Comparison of ENCODE assay signal across 14 cellular contexts in genomic region chr14:102579696-102580551, GRCh38. TPM values are rescaled to one million over a fixed set of nuclear protein-coding genes. Genes with fewer than 3 reads are reported as not detected.
DNase-seq lines count a peak whose midpoint lies in the region; ATAC-seq and TF ChIP-seq lines count a peak whose summit lies in the region.
"Had no signal": no experiment of that assay in that cellular context is flagged by ENCODE, and none has a peak within 500 bp of the region (broad histone marks: within the 10 kb centered on the region; RNA-seq: fewer than 3 reads in every experiment).

No MANE protein-coding gene starts in this region.

- H3K27me3 ChIP-seq in fibroblast of lung (ENCODE audit: control insufficient read depth, insufficient read depth, low read length) (no peaks in the 10 kb centered on the region), trophoblast cell (ENCODE audit: insufficient read depth, low read length) (no peaks in the 10 kb centered on the region)
- H3K27me3 ChIP-seq: upper lobe of left lung had no signal

- H2AFZ ChIP-seq in fibroblast of lung (ENCODE audit: low read length): no peak overlapping the region
- peak overlapping the region; percentile 52 for H2AFZ ChIP-seq in trophoblast cell (ENCODE audit: insufficient read depth, low read length, poor library complexity)

- H3K27ac ChIP-seq in fibroblast of lung (ENCODE audit: insufficient read depth, low read length) (no peak overlapping the region), trophoblast cell (ENCODE audit: low read depth, low read length) (peak overlapping the region; percentile 70)
- H3K27ac ChIP-seq: upper lobe of left lung had no signal

- peak overlapping the region; percentile 90 for H2BK12ac ChIP-seq in trophoblast cell (ENCODE audit: low read length)

- intact Hi-C loops in Calu3 (cut with micrococcal nuclease; ENCODE audit: unreplicated experiment): no loop called here

- H2AK5ac ChIP-seq in trophoblast cell (ENCODE audit: low read length): peak overlapping the region; percentile 76

- H3K4me1 ChIP-seq in fibroblast of lung (ENCODE audit: control insufficient read depth, extremely low read depth, insufficient read depth, low read length) (no peaks in the 10 kb centered on the region), trophoblast cell (ENCODE audit: control insufficient read depth in 1 of 2, insufficient read depth in 2 of 2, low read length in 2 of 2) (peaks cover 38 to 52% of the 10 kb centered on the region in 2 experiments)
- H3K4me1 ChIP-seq: upper lobe of left lung had no signal

- peak overlapping the region; percentile 72 for H3K14ac ChIP-seq in trophoblast cell (ENCODE audit: low read length)

- ATAC-seq in GM18517 (IDR thresholded peaks at IDR 0.05; ENCODE audit: unreplicated experiment): no peak

- DNase-seq in EL (peak; percentile 91), RPMI7951 (ENCODE audit: low read depth) (peak; percentile 67), fibroblast of lung (ENCODE audit: low read depth in 2 of 2) (peak; percentile 73 to 74), trophoblast cell (peak; percentile 83 to 93), Calu3 (no peak), cortex of kidney (lab: John Stamatoyannopoulos, UW) (no peak)
- no peak for DNase-seq in NK-92 treated with Interleukin-12 subunit alpha and Interleukin-12 subunit beta, amount 100 ng/mL, for 24 hours (lab: John Stamatoyannopoulos, UW)
- DNase-seq: activated CD4-positive, CD25-positive, alpha-beta regulatory T cell; activated naive CD4-positive, alpha-beta T cell treated with Interleukin-2 at 50 U/mL for 16 hours; GDM1; nephron progenitor cell; stimulated activated CD4-positive, alpha-beta T cell treated with anti-CD3 and anti-CD28 coated beads, Interleukin-4, amount 100 ng/mL, for 4 hours had no signal

- peak overlapping the region; percentile 75 for H4K91ac ChIP-seq in trophoblast cell (ENCODE audit: low read depth, low read length)

- no CpG with 5 or more reads among the region's 19 CpGs for WGBS in trophoblast cell (ENCODE audit: extremely low coverage, insufficient coverage, insufficient read length)

- BruUV-seq in Calu3 (replicated peaks; lab: Mats Ljungman, UMichigan): no TSS peak

- H4K20me1 ChIP-seq in fibroblast of lung (ENCODE audit: control insufficient read depth, extremely low read depth, insufficient read depth, low read length): no peaks in the 10 kb centered on the region

- H3K79me2 ChIP-seq in fibroblast of lung (ENCODE audit: control insufficient read depth, insufficient read depth, low read length) (no peaks in the 10 kb centered on the region), trophoblast cell (ENCODE audit: control insufficient read depth, insufficient read depth, low read length, poor library complexity) (peaks cover 7% of the 10 kb centered on the region)

- TF ChIP-seq CTCF in fibroblast of lung (conservative IDR thresholded peaks at IDR 0.05 in 1 of 2, IDR thresholded peaks at IDR 0.05 in 1 of 2; ENCODE audit: low read depth in 1 of 2, low read length in 2 of 2) (no peak), Calu3 (IDR thresholded peaks at IDR 0.05; ENCODE audit: unreplicated experiment) (no peak)

- H3K4me3 Mint-ChIP-seq in Calu3 (ENCODE audit: low read depth, unreplicated experiment): no peak overlapping the region
- H3K4me3 Mint-ChIP-seq: nephron progenitor cell had no signal

- no peak overlapping the region for H3K27ac Mint-ChIP-seq in Calu3 (ENCODE audit: unreplicated experiment)
- H3K27ac Mint-ChIP-seq: nephron progenitor cell had no signal

- H3K4me1 Mint-ChIP-seq in Calu3 (ENCODE audit: low read depth, unreplicated experiment): no peaks in the 10 kb centered on the region

- peak overlapping the region; percentile 16 for H3K4ac ChIP-seq in trophoblast cell (ENCODE audit: low read depth, low read length)

- no peaks in the 10 kb centered on the region for H3K9me3 Mint-ChIP-seq in Calu3 (ENCODE audit: low read depth, unreplicated experiment)
- H3K9me3 Mint-ChIP-seq: nephron progenitor cell had no signal

- H3K27me3 Mint-ChIP-seq in Calu3 (ENCODE audit: unreplicated experiment): no peaks in the 10 kb centered on the region

- H3K36me3 ChIP-seq in fibroblast of lung (ENCODE audit: control insufficient read depth, insufficient read depth, low read length): no peaks in the 10 kb centered on the region
- H3K36me3 ChIP-seq in trophoblast cell (ENCODE audit: control insufficient read depth in 1 of 2, insufficient read depth in 2 of 2, low read length in 2 of 2): no peaks in the 10 kb centered on the region
- H3K36me3 ChIP-seq: upper lobe of left lung had no signal

- H3K9me3 ChIP-seq in fibroblast of lung (ENCODE audit: control insufficient read depth, insufficient read depth, low read depth, low read length): no peaks in the 10 kb centered on the region
- no peaks in the 10 kb centered on the region for H3K9me3 ChIP-seq in trophoblast cell (ENCODE audit: insufficient read depth, low read depth, low read length)
- H3K9me3 ChIP-seq: upper lobe of left lung had no signal

- peak overlapping the region; percentile 79 for H4K8ac ChIP-seq in trophoblast cell (ENCODE audit: low read depth, low read length)

- no peak overlapping the region for H3K9ac ChIP-seq in fibroblast of lung (ENCODE audit: insufficient read depth, low read length)
- H3K9ac ChIP-seq in trophoblast cell (ENCODE audit: low read length): no peak overlapping the region

- no peaks in the 10 kb centered on the region for H3K36me3 Mint-ChIP-seq in Calu3 (ENCODE audit: insufficient read depth, unreplicated experiment)

- peak overlapping the region; percentile 45 for H2BK120ac ChIP-seq in trophoblast cell (ENCODE audit: insufficient read depth, low read length, poor library complexity)

- H2BK5ac ChIP-seq in trophoblast cell (ENCODE audit: low read depth, low read length, poor library complexity): peak overlapping the region; percentile 56

- H3K23ac ChIP-seq in trophoblast cell (ENCODE audit: low read length): no peak overlapping the region

- H3K4me2 ChIP-seq in fibroblast of lung (ENCODE audit: extremely low read depth, insufficient read depth, low read length) (no peak overlapping the region), trophoblast cell (ENCODE audit: low read length) (no peak overlapping the region)

- H3K4me3 ChIP-seq in fibroblast of lung (replicated peaks in 1 of 4; ENCODE audit: control extremely low read depth in 1 of 4, insufficient read depth in 1 of 4, low read depth in 3 of 4, low read length in 4 of 4) (no peak overlapping the region), trophoblast cell (ENCODE audit: low read depth, low read length) (no peak overlapping the region)
- H3K4me3 ChIP-seq: upper lobe of left lung had no signal

- CTCF ChIA-PET in Calu3 (lab: Charles Lee): no interaction called here

- H3K18ac ChIP-seq in trophoblast cell (ENCODE audit: low read length): peak overlapping the region; percentile 62

- peaks cover 53% of the 10 kb centered on the region for H3K79me1 ChIP-seq in trophoblast cell (ENCODE audit: low read length)

- H4K12ac ChIP-seq in trophoblast cell (ENCODE audit: low read depth, low read length): peak overlapping the region; percentile 70

RNA-seq across cellular contexts. Expression of gene RCOR1, which starts 12.5 kb away (rescaled TPM):
- 10.7 and 12.1 TPM in 2 replicates for total RNA-seq in RPMI7951 (2014; rRNA removed; shearing (Covaris generic))
- total RNA-seq in fibroblast of lung (6.7 and 11.4 TPM in 2 replicates), Calu3 (2022) (27.2 and 28.6 TPM in 2 replicates)
- polyA plus RNA-seq in fibroblast of lung: 18.7 and 19.6 TPM in 2 replicates
- polyA plus RNA-seq in fibroblast of lung (2012): 11.3 and 12.4 TPM in 2 replicates
- 13.1 and 15.5 TPM in 2 replicates for polyA minus RNA-seq in fibroblast of lung (ENCODE audit: low replicate concordance)
- 39.7 and 41.7 TPM in 2 replicates for polyA plus RNA-seq in trophoblast cell (2013)

Comparison
In these comparisons a context has a peak if more than half of its experiments do, and no peak if none do; other contexts are left out.
1. DNase-seq: peak in EL (single experiment), RPMI7951 (single experiment), fibroblast of lung (2 of 2) and trophoblast cell (2 of 2); none in NK-92 treated with Interleukin-12 subunit alpha and Interleukin-12 subunit beta, amount 100 ng/mL, for 24 hours (single experiment), Calu3 (single experiment) and cortex of kidney (single experiment).